ENCODE assay signal across 8 cellular contexts in genomic region chr11:126268708-126269579, GRCh38. TPM values are rescaled to one million over a fixed set of nuclear protein-coding genes. Genes with fewer than 3 reads are reported as not detected.
DNase-seq lines count a peak whose midpoint lies in the region; ATAC-seq and TF ChIP-seq lines count a peak whose summit lies in the region.

TSS of gene FOXRED1 (plus strand) at chr11:126269154. CDS start at chr11:126269207, 53 bp downstream.
TSS of gene SRPRA (minus strand) at chr11:126268895. CDS start at chr11:126268804, 91 bp downstream.

- peak; percentile 70 for TF ChIP-seq EP300 in ovary (IDR thresholded peaks at IDR 0.05)

- 0 to 1% (median 1%) methylated on average over 49 to 64 of the region's 64 CpGs for WGBS in ovary, 3 donors
- WGBS in thyroid gland, 2 donors: 0 to 1% methylated on average over 9 to 33 of the region's 64 CpGs

- H3K4me3 ChIP-seq in GM12864 (ENCODE audit: low read depth, low read length) (peak within 1 kb of the TSS; percentile 99), ovary (peak within 1 kb of the TSS; percentile 82), thyroid gland (replicated peaks in 1 of 3) (peak within 1 kb of the TSS; percentile 21 to 83 (median 74))

- ATAC-seq in HG02759 (IDR thresholded peaks at IDR 0.05; ENCODE audit: unreplicated experiment): peak; percentile 99

- peaks cover 5% of the 10 kb centered on the region for H3K4me1 ChIP-seq in ovary (ENCODE audit: insufficient read depth)
- peaks cover 8 to 11% of the 10 kb centered on the region in 2 donors for H3K4me1 ChIP-seq in thyroid gland

- no peaks in the 10 kb centered on the region for H3K27me3 ChIP-seq in ovary
- H3K27me3 ChIP-seq in thyroid gland: no peaks in the 10 kb centered on the region

- H3K27ac ChIP-seq in ovary (peak within 1 kb of the TSS; percentile 77 to 86), thyroid gland (peak within 1 kb of the TSS; percentile 69 to 90 (median 83))

- DNase-seq in GM12864 (ENCODE audit: low read depth) (peak; percentile 95), NCI-H1417 (lab: John Stamatoyannopoulos, UW) (peak; percentile 99 to 100 (median 99)), SW 1271 (lab: John Stamatoyannopoulos, UW) (peak; percentile 96 to 97), head of caudate nucleus (peak; percentile 98 to 100 (median 100)), ovary (peak; percentile 99 to 100 (median 100)), thyroid gland (peak; percentile 100)
- DNase-seq in activated naive CD8-positive, alpha-beta T cell treated with anti-CD3 and anti-CD28 coated beads, Interleukin-2, amount 50 U/mL, for 16 hours (ENCODE audit: low read depth, low spot score): peak; percentile 100

- TF ChIP-seq CTCF in GM12864 (IDR thresholded peaks at IDR 0.05; ENCODE audit: low read depth, low read length, missing control alignments) (no peak), ovary (IDR thresholded peaks at IDR 0.05) (no peak), thyroid gland (IDR thresholded peaks at IDR 0.05) (peak in 1 of 6 experiments; percentile 9)

- intact Hi-C loops in head of caudate nucleus (cut with DNase I) (loop anchor here (5.0 kb wide), 3 partner anchors 33 to 207 kb away; partner anchors contain the start of genes CDON, DCPS, FAM118B and RPUSD4), ovary (cut with DNase I) (loop anchor here in 2 of 4 donors (5.0 kb wide), 1 partner anchor 57 kb away; the partner anchor contains the start of genes FAM118B (in 2 of the 2) and RPUSD4 (in 2 of the 2)), thyroid gland (cut with DNase I) (loop anchor here (5.0 kb wide), 1 partner anchor 57 kb away; the partner anchor contains the start of genes FAM118B and RPUSD4)

- TF ChIP-seq POLR2A in ovary (IDR thresholded peaks at IDR 0.05): peak; percentile 88
- peak in 1 of 2 donors; percentile 85 for TF ChIP-seq POLR2A in thyroid gland (IDR thresholded peaks at IDR 0.05)

- H3K9me3 ChIP-seq in ovary (no peaks in the 10 kb centered on the region), thyroid gland (no peaks in the 10 kb centered on the region)

- H3K36me3 ChIP-seq in ovary (no peaks in the 10 kb centered on the region), thyroid gland (peaks cover 34 to 37% of the 10 kb centered on the region in 2 donors)

RNA-seq across cellular contexts. Expression of gene FOXRED1, which starts in this region (rescaled TPM):
- total RNA-seq in ovary: 10 to 100 TPM; 10.3 to 24.8 (median 17.3) TPM
- polyA plus RNA-seq in ovary: 10 to 100 TPM; 15.2 to 18.8 TPM
- total RNA-seq in thyroid gland: 10 to 100 TPM; 13.3 to 25.8 (median 20.2) TPM

RNA-seq across cellular contexts. Expression of gene SRPRA, which starts in this region (rescaled TPM):
- total RNA-seq in ovary (100 to 1,000 TPM in 2 of 7 donors, 10 to 100 TPM in 5; 45.3 to 113 (median 86.0) TPM), thyroid gland (100 to 1,000 TPM in 3 of 4 donors, 10 to 100 TPM in 1; 95.3 to 153 (median 125) TPM)
- polyA plus RNA-seq in ovary: 100 to 1,000 TPM in 1 of 2 donors, 10 to 100 TPM in 1; 50.1 to 115 TPM

Comparison
In these comparisons a context has a peak if more than half of its experiments do, and no peak if none do; other contexts are left out.
1. Peak in every context shown above with its lines: DNase-seq, ATAC-seq, H3K4me3 ChIP-seq and H3K27ac ChIP-seq.